ENCODE assay signal across 21 cellular contexts in the genomic region with DNA sequence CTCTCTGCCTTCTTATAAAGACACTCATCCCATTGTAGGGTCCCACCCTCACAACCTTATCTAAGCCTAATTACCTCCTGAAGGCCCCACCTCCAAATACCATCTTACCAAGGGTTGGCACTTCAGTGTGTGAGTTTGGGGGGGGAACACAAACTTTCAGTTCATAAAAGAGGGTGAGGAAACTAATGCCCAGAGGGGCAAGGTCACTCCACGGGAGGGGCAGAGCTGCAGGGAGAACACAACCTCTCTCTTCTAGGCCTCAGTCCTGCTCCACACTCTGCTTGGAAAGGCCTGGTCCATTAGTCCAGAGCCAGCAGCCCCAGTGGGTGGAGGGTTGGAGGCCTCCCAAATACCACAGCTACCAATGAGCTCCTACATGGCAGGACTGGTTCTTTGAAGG. TPM values are rescaled to one million over a fixed set of nuclear protein-coding genes. Genes with fewer than 3 reads are reported as not detected.
DNase-seq lines count a peak whose midpoint lies in the region; ATAC-seq, FAIRE-seq and TF ChIP-seq lines count a peak whose summit lies in the region.
"Had no signal": no experiment of that assay in that cellular context is flagged by ENCODE, and none has a peak within 500 bp of the region (broad histone marks: within the 10 kb centered on the region; RNA-seq: fewer than 3 reads in every experiment).

No MANE protein-coding gene starts in this region.

- TF ChIP-seq CTCF in A549 (IDR thresholded peaks at IDR 0.05) (no peak), DND-41 (IDR thresholded peaks at IDR 0.05; ENCODE audit: borderline replicate concordance, extremely low read depth, low read length, poor library complexity, severe bottlenecking) (no peak), mucosa of descending colon (IDR thresholded peaks at IDR 0.05) (no peak), kidney (IDR thresholded peaks at IDR 0.05; ENCODE audit: borderline replicate concordance, extremely low read depth, insufficient read depth) (no peak)

- H3K79me2 ChIP-seq in DND-41 (ENCODE audit: insufficient read depth, low read length), result no peaks in the 10 kb centered on the region

- peak overlapping the region; percentile 79 for H3K4me3 Mint-ChIP-seq in activated T-helper 17 cell treated with anti-CD3 and anti-CD28 coated beads, Interleukin-2, amount 50 U/mL, for 72 hours

- H3K27ac ChIP-seq in A549 (peak overlapping the region; percentile 61 to 80; a peak in 5 of 6 replicates), DND-41 (ENCODE audit: low read length) (peak overlapping the region; percentile 69), kidney (ENCODE audit: low read depth in 2 of 2, low read length in 2 of 2) (no peak overlapping the region)
- H3K27ac ChIP-seq: C4-2B, GM23248, KMS-11, SK-N-MC had no signal

- peak overlapping the region; percentile 92 for H3K27ac Mint-ChIP-seq in activated T-helper 17 cell treated with anti-CD3 and anti-CD28 coated beads, Interleukin-2, amount 50 U/mL, for 72 hours

- H3K36me3 ChIP-seq in DND-41 (ENCODE audit: insufficient read depth, low read length), result no peaks in the 10 kb centered on the region
- H3K36me3 ChIP-seq in mucosa of descending colon (ENCODE audit: low read depth), result no peaks in the 10 kb centered on the region
- H3K36me3 ChIP-seq in HAP-1 (replicated peaks), result no peaks in the 10 kb centered on the region
- no peaks in the 10 kb centered on the region for H3K36me3 ChIP-seq in kidney (ENCODE audit: control insufficient read depth in 1 of 2, insufficient read depth in 2 of 2, low read length in 2 of 2)

- H3K9me3 Mint-ChIP-seq in activated T-helper 17 cell treated with anti-CD3 and anti-CD28 coated beads, Interleukin-2, amount 50 U/mL, for 72 hours, result no peaks in the 10 kb centered on the region

- CTCF ChIA-PET in A549 (lab: Yijun Ruan, JAX), result interaction anchor here (1.2 to 6.4 kb wide), 5 partner anchors 9 to 152 kb away, joined by 3 to 47 read pairs (median 7); partner anchors contain the start of gene ARL2

- in situ Hi-C loops in HAP-1 (cut with MboI; ENCODE audit: low sequenced_read_pairs), result no loop called here

- H3K9me3 ChIP-seq in A549 (no peaks in the 10 kb centered on the region), DND-41 (ENCODE audit: insufficient read depth, low read length, severe bottlenecking) (no peaks in the 10 kb centered on the region), mucosa of descending colon (no peaks in the 10 kb centered on the region), HAP-1 (no peaks in the 10 kb centered on the region), kidney (ENCODE audit: control insufficient read depth in 1 of 2, low read length in 2 of 2) (no peaks in the 10 kb centered on the region)

- intact Hi-C loops in mucosa of descending colon (cut with DNase I, micrococcal nuclease) (no loop called here), kidney (cut with DNase I) (loop anchor here (10.0 kb wide), 1 partner anchor 65 kb away; the partner anchor contains the start of gene GPHA2)

- no peak overlapping the region for H2AFZ ChIP-seq in DND-41 (ENCODE audit: low read depth, low read length)
- H2AFZ ChIP-seq: GM23248 had no signal

- 73% methylated on average over 1 of the region's 1 CpG for WGBS in A549 (ENCODE audit: missing lambda C conversion rate)

- peak overlapping the region; percentile 25; the same call in 1 of the 2 replicates for H3K9ac ChIP-seq in DND-41 (ENCODE audit: low read depth, low read length)
- H3K9ac ChIP-seq in kidney (ENCODE audit: low read length in 2 of 2), result no peak overlapping the region
- H3K9ac ChIP-seq: GM23248, KMS-11 had no signal

- H3K36me3 Mint-ChIP-seq in activated T-helper 17 cell treated with anti-CD3 and anti-CD28 coated beads, Interleukin-2, amount 50 U/mL, for 72 hours (ENCODE audit: low read depth), result no peaks in the 10 kb centered on the region

- H4K20me1 ChIP-seq in DND-41 (ENCODE audit: insufficient read depth, low read length), result no peaks in the 10 kb centered on the region

- no peak for ATAC-seq in A549
- ATAC-seq in DND-41 (ENCODE audit: insufficient read depth, low read depth), result no peak
- no peak for ATAC-seq in activated T-helper 17 cell treated with anti-CD3 and anti-CD28 coated beads, Interleukin-2, amount 50 U/mL, for 72 hours (replicated peaks)
- peak; percentile 39 for ATAC-seq in mucosa of descending colon
- ATAC-seq in GM19397 (IDR thresholded peaks at IDR 0.05; ENCODE audit: unreplicated experiment), result no peak

- no peak for FAIRE-seq in A549 (lab: Jason Lieb, UNC)
- no peak for FAIRE-seq in kidney (lab: Jason Lieb, UNC)

- H3K4me1 ChIP-seq in A549 (peaks cover 29% of the 10 kb centered on the region), DND-41 (ENCODE audit: insufficient read depth, low read length) (peaks cover 30% of the 10 kb centered on the region), mucosa of descending colon (ENCODE audit: low read depth) (peaks cover 33% of the 10 kb centered on the region), HAP-1 (peaks cover 6% of the 10 kb centered on the region; the same call in 1 of the 2 replicates), kidney (ENCODE audit: control insufficient read depth in 1 of 2, insufficient read depth in 1 of 2, low read depth in 1 of 2, low read length in 2 of 2) (peaks cover 6 to 18% of the 10 kb centered on the region in 2 donors)

- TF ChIP-seq EP300 in A549 (IDR thresholded peaks at IDR 0.05), result no peak

- H3K4me2 ChIP-seq in A549 (peak overlapping the region; percentile 63), DND-41 (ENCODE audit: insufficient read depth, low read length) (peak overlapping the region; percentile 24)
- H3K4me2 ChIP-seq: KMS-11 had no signal

- POLR2A ChIA-PET in A549 (lab: Yijun Ruan, JAX), result no interaction called here

- no peak for TF ChIP-seq POLR2A in A549 (IDR thresholded peaks at IDR 0.05; ENCODE audit: low read length)

- DNase-seq in A549 (ENCODE audit: low read depth in 1 of 2, low spot score in 1 of 2), result no peak
- DNase-seq in DND-41, result no peak
- peak; percentile 62 to 71 (median 69) for DNase-seq in mucosa of descending colon
- no peak for DNase-seq in HAP-1 (ENCODE audit: low spot score in 2 of 2)
- DNase-seq in kidney, result no peak
- DNase-seq: AML-193, GDM1, GM23248, NCI-H1417 treated with DMSO at 0.1 percent for 48 hours, NCI-H2227 treated with DMSO at 0.1 percent for 48 hours, NCI-H510A treated with DMSO at 0.1 percent for 48 hours, NCI-H774, SHP77 had no signal

- H3K4me1 Mint-ChIP-seq in activated T-helper 17 cell treated with anti-CD3 and anti-CD28 coated beads, Interleukin-2, amount 50 U/mL, for 72 hours, result peaks cover 9% of the 10 kb centered on the region

- TF ChIP-seq RAD21 in A549 (conservative IDR thresholded peaks at IDR 0.05 in 1 of 2, IDR thresholded peaks at IDR 0.05 in 1 of 2), result no peak

- H3K4me3 ChIP-seq in A549 (no peak overlapping the region), DND-41 (ENCODE audit: low read depth in 1 of 2, low read length in 2 of 2) (no peak overlapping the region), mucosa of descending colon (no peak overlapping the region), HAP-1 (no peak overlapping the region), kidney (ENCODE audit: low read length in 2 of 2) (no peak overlapping the region)
- H3K4me3 ChIP-seq: GM23248, SK-N-MC had no signal

- H3K27me3 ChIP-seq in DND-41 (ENCODE audit: insufficient read depth, low read length, poor library complexity), result no peaks in the 10 kb centered on the region
- no peaks in the 10 kb centered on the region for H3K27me3 ChIP-seq in HAP-1 (ENCODE audit: low read depth)

- H3K27me3 Mint-ChIP-seq in activated T-helper 17 cell treated with anti-CD3 and anti-CD28 coated beads, Interleukin-2, amount 50 U/mL, for 72 hours, result no peaks in the 10 kb centered on the region

RNA-seq across cellular contexts. Expression of gene BATF2, which starts 2.7 kb away (rescaled TPM):
- polyA plus RNA-seq in A549 (2011; rRNA removed) (0.67 and 0.79 TPM in 2 replicates), A549 (2017; fragmentation: RNase III; extraction: RNeasy Plus Mini Kit Qiagen cat#74134 plus additional on column Dnase treatment) (0.21 to 0.35 TPM (median 0.29 TPM) in 3 replicates), kidney (ENCODE audit: insufficient read depth, low read depth, low replicate concordance) (8.8 TPM)
- polyA plus RNA-seq in A549 (2012; cell fraction: cytosol; rRNA removed), result 0.45 and 0.60 TPM in 2 replicates
- 0.55 and 0.83 TPM in 2 replicates for polyA plus RNA-seq in A549 (2012; cell fraction: nucleus; rRNA removed)
- 0.68 and 0.91 TPM in 2 replicates for polyA minus RNA-seq in A549 (2011; rRNA and poly(A)+ RNA removed)
- total RNA-seq in activated T-helper 17 cell treated with anti-CD3 and anti-CD28 coated beads, Interleukin-2, amount 50 U/mL, for 72 hours, result under 1 TPM; 0.28 to 0.37 TPM
- total RNA-seq in mucosa of descending colon (10 to 100 TPM; 12.7 to 25.3 (median 18.0) TPM), kidney (5.9 TPM)
- total RNA-seq: Daoy had no signal

RNA-seq across cellular contexts. Expression of gene ARL2, which starts 14.5 kb away (rescaled TPM):
- polyA plus RNA-seq in A549 (2011; rRNA removed) (117 and 129 TPM in 2 replicates), A549 (2017; fragmentation: RNase III; extraction: RNeasy Plus Mini Kit Qiagen cat#74134 plus additional on column Dnase treatment) (136 to 166 TPM (median 160 TPM) in 3 replicates), kidney (ENCODE audit: insufficient read depth, low read depth, low replicate concordance) (284 TPM)
- polyA plus RNA-seq in A549 (2012; cell fraction: cytosol; rRNA removed), result 226 and 286 TPM in 2 replicates
- polyA plus RNA-seq in A549 (2012; cell fraction: nucleus; rRNA removed), result 174 and 199 TPM in 2 replicates
- polyA minus RNA-seq in A549 (2011; rRNA and poly(A)+ RNA removed), result 54.8 and 57.0 TPM in 2 replicates
- total RNA-seq in activated T-helper 17 cell treated with anti-CD3 and anti-CD28 coated beads, Interleukin-2, amount 50 U/mL, for 72 hours, result 10 to 100 TPM; 60.4 to 90.5 TPM
- total RNA-seq in mucosa of descending colon (10 to 100 TPM; 70.1 to 90.6 (median 71.4) TPM), kidney (91.6 TPM)

RNA-seq across cellular contexts. Expression of gene MAJIN, which starts 27.6 kb away (rescaled TPM):
- polyA plus RNA-seq in A549 (2011; rRNA removed) (0.12 and 0.24 TPM in 2 replicates), A549 (2017; fragmentation: RNase III; extraction: RNeasy Plus Mini Kit Qiagen cat#74134 plus additional on column Dnase treatment) (not detected in 3 replicates), kidney (ENCODE audit: insufficient read depth, low read depth, low replicate concordance) (0.80 TPM)
- 0.04 TPM in 1 of 2 replicates, not detected in the other for polyA plus RNA-seq in A549 (2012; cell fraction: cytosol; rRNA removed)
- 0.12 TPM in 1 of 2 replicates, not detected in the other for polyA plus RNA-seq in A549 (2012; cell fraction: nucleus; rRNA removed)
- polyA minus RNA-seq in A549 (2011; rRNA and poly(A)+ RNA removed), result not detected in 2 replicates
- 1 to 10 TPM in 1 of 2 donors, not detected in 1; 1.1 TPM for total RNA-seq in activated T-helper 17 cell treated with anti-CD3 and anti-CD28 coated beads, Interleukin-2, amount 50 U/mL, for 72 hours
- total RNA-seq in mucosa of descending colon (not detected), kidney (not detected)
- total RNA-seq: Daoy, GM23248, M059J, OCI-LY7 had no signal
- polyA plus RNA-seq: GM23248 had no signal

RNA-seq across cellular contexts. Expression of gene SNX15, which starts 27.8 kb away (rescaled TPM):
- polyA plus RNA-seq in A549 (2011; rRNA removed) (13.4 and 15.8 TPM in 2 replicates), A549 (2017; fragmentation: RNase III; extraction: RNeasy Plus Mini Kit Qiagen cat#74134 plus additional on column Dnase treatment) (17.0 to 18.4 TPM (median 17.7 TPM) in 3 replicates), kidney (ENCODE audit: insufficient read depth, low read depth, low replicate concordance) (27.7 TPM)
- 24.4 and 25.9 TPM in 2 replicates for polyA plus RNA-seq in A549 (2012; cell fraction: cytosol; rRNA removed)
- polyA plus RNA-seq in A549 (2012; cell fraction: nucleus; rRNA removed), result 17.6 and 18.2 TPM in 2 replicates
- polyA minus RNA-seq in A549 (2011; rRNA and poly(A)+ RNA removed), result 7.9 and 9.5 TPM in 2 replicates
- total RNA-seq in activated T-helper 17 cell treated with anti-CD3 and anti-CD28 coated beads, Interleukin-2, amount 50 U/mL, for 72 hours, result 10 to 100 TPM; 13.5 to 14.4 TPM
- total RNA-seq in mucosa of descending colon (10 to 100 TPM; 28.5 to 46.6 (median 42.8) TPM), kidney (29.6 TPM)

RNA-seq across cellular contexts. Expression of gene SAC3D1, which starts 41.5 kb away (rescaled TPM):
- polyA plus RNA-seq in A549 (2011; rRNA removed), result 9.4 and 12.9 TPM in 2 replicates
- 51.4 and 63.6 TPM in 2 replicates for polyA plus RNA-seq in A549 (2012; cell fraction: cytosol; rRNA removed)
- polyA plus RNA-seq in A549 (2012; cell fraction: nucleus; rRNA removed), result 48.8 and 84.3 TPM in 2 replicates
- 29.0 to 31.0 TPM (median 30.4 TPM) in 3 replicates for polyA plus RNA-seq in A549 (2017; fragmentation: RNase III; extraction: RNeasy Plus Mini Kit Qiagen cat#74134 plus additional on column Dnase treatment)
- polyA minus RNA-seq in A549 (2011; rRNA and poly(A)+ RNA removed), result 6.0 and 8.6 TPM in 2 replicates
- 10 to 100 TPM; 12.3 to 20.1 TPM for total RNA-seq in activated T-helper 17 cell treated with anti-CD3 and anti-CD28 coated beads, Interleukin-2, amount 50 U/mL, for 72 hours
- 10 to 100 TPM in 2 of 3 donors, 1 to 10 TPM in 1; 8.5 to 13.1 (median 11.8) TPM for total RNA-seq in mucosa of descending colon
- 6.8 TPM for total RNA-seq in kidney
- 13.4 TPM for polyA plus RNA-seq in kidney (ENCODE audit: insufficient read depth, low read depth, low replicate concordance)

Comparison
In these comparisons a context has a peak if more than half of its experiments do, and no peak if none do; other contexts are left out.
1. DNase-seq: peak in mucosa of descending colon (3 of 3); none in A549 (0 of 2), DND-41 (single experiment), HAP-1 (0 of 2) and kidney (single experiment).
2. H3K27ac ChIP-seq: peak in A549 (2 of 2) and DND-41 (single experiment); none in kidney (0 of 2).